1 cellular context compared by ENCODE assay signal in genomic region chr5:140401362-140402257, GRCh38.
TF ChIP-seq lines count a peak whose summit lies in the region.

Gene ANKHD1 (plus strand): TSS chr5:140401833. CDS start chr5:140401968, 135 bp downstream.

TF ChIP-seq in HepG2, 621 proteins besides CTCF, POLR2A, EP300 and RAD21 (continued from another document and continues in another):
- no peak for TF ChIP-seq ZNF619 (CRISPR knock-in tag; IDR thresholded peaks at IDR 0.05)
- TF ChIP-seq ZNF138 (CRISPR knock-in tag; IDR thresholded peaks at IDR 0.05; ENCODE audit: low read depth): 0 out of 2 replicates have a peak, but pooled peaks have one; percentile 21
- no peak for TF ChIP-seq ZNF496 (CRISPR knock-in tag; IDR thresholded peaks at IDR 0.05; ENCODE audit: insufficient replicate concordance)
- TF ChIP-seq ZGPAT (CRISPR knock-in tag; IDR thresholded peaks at IDR 0.05): peak; percentile 44; the same call in 1 of the 2 replicates
- no peak for TF ChIP-seq KIAA2018 (CRISPR knock-in tag; IDR thresholded peaks at IDR 0.05; ENCODE audit: borderline replicate concordance)
- no peak for TF ChIP-seq TP53 (CRISPR knock-in tag; conservative IDR thresholded peaks at IDR 0.05)
- peak; percentile 14; the same call in 1 of the 2 replicates for TF ChIP-seq NCOA2 (CRISPR knock-in tag; IDR thresholded peaks at IDR 0.05)
- peak; percentile 26; the same call in 1 of the 2 replicates for TF ChIP-seq ZNF503 (CRISPR knock-in tag; IDR thresholded peaks at IDR 0.05)
- no peak for TF ChIP-seq ZNF614 (CRISPR knock-in tag; IDR thresholded peaks at IDR 0.05; ENCODE audit: borderline replicate concordance)
- TF ChIP-seq ZBTB10 (CRISPR knock-in tag; IDR thresholded peaks at IDR 0.05; ENCODE audit: borderline replicate concordance): no peak
- TF ChIP-seq BATF2 (CRISPR knock-in tag; IDR thresholded peaks at IDR 0.05): 0 out of 2 replicates have a peak, but pooled peaks have one; percentile 55
- no peak for TF ChIP-seq PPARG (CRISPR knock-in tag; conservative IDR thresholded peaks at IDR 0.05)
- TF ChIP-seq ZHX1 (CRISPR knock-in tag; IDR thresholded peaks at IDR 0.05; ENCODE audit: low read depth): 0 out of 2 replicates have a peak, but pooled peaks have one; percentile 27
- TF ChIP-seq MED1 (CRISPR knock-in tag; IDR thresholded peaks at IDR 0.05): peak; percentile 41; the same call in 1 of the 2 replicates
- no peak for TF ChIP-seq ZBTB34 (CRISPR knock-in tag; IDR thresholded peaks at IDR 0.05)
- no peak for TF ChIP-seq ZNF512 (CRISPR knock-in tag; IDR thresholded peaks at IDR 0.05)
- TF ChIP-seq KAT8 (CRISPR knock-in tag; IDR thresholded peaks at IDR 0.05): peak; percentile 38; the same call in 1 of the 2 replicates
- TF ChIP-seq ATF5 (CRISPR knock-in tag; IDR thresholded peaks at IDR 0.05; ENCODE audit: low read depth): no peak
- no peak for TF ChIP-seq ATF6 (CRISPR knock-in tag; conservative IDR thresholded peaks at IDR 0.05)
- TF ChIP-seq RORA (CRISPR knock-in tag; IDR thresholded peaks at IDR 0.05): no peak
- TF ChIP-seq ADNP (CRISPR knock-in tag; IDR thresholded peaks at IDR 0.05): no peak
- TF ChIP-seq ZNF121 (CRISPR knock-in tag; IDR thresholded peaks at IDR 0.05): peak; percentile 37; the same call in 1 of the 2 replicates
- no peak for TF ChIP-seq ZNF367 (CRISPR knock-in tag; IDR thresholded peaks at IDR 0.05; ENCODE audit: borderline replicate concordance)
- TF ChIP-seq HNRNPL (IDR thresholded peaks at IDR 0.05; ENCODE audit: low read depth, low read length): 0 out of 2 replicates have a peak, but pooled peaks have one; percentile 32
- TF ChIP-seq ZC3H4 (CRISPR knock-in tag; IDR thresholded peaks at IDR 0.05; ENCODE audit: borderline replicate concordance): no peak
